In the genomic region with DNA sequence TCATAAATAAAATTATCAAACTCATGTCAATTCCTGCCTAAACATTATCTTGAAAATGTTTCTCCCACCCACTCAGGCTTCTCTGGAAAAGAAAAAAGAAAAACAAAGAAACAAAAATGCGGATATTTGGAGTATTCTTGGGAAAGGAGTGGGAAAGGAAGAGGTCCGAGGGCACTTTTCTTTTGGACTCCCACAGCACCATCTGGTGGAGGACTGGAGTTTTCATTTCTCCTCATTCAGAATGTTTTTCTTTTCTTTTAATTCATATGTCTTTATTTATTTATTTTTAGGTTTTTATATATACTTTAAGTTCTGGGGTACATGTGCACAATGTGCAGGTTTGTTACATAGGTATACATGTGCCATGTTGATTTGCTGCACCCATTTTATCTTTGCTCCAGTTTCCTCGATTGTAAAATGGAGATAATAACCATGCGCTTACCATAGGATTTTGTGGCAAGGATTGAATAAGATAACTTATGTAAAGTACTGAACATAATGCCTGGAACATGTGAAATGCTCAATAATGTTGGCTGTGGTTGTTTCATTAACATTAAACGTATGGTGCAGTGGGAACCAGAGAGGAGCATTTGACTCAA, we compare ENCODE assay signal across 8 cellular contexts. TPM values are rescaled to one million over a fixed set of nuclear protein-coding genes. Genes with fewer than 3 reads are reported as not detected.
DNase-seq lines count a peak whose midpoint lies in the region; ATAC-seq, FAIRE-seq and TF ChIP-seq lines count a peak whose summit lies in the region.

No MANE protein-coding gene starts in this region.

- no peak overlapping the region for H4K8ac ChIP-seq in H9 (replicated peaks; ENCODE audit: insufficient read length, low read depth, low read length)

- no CpG with 5 or more reads among the region's 5 CpGs for WGBS in H9 (ENCODE audit: extremely low coverage, insufficient read length, low lambda C conversion rate)

- no peak overlapping the region for H4K5ac ChIP-seq in H9 (ENCODE audit: insufficient read length, low read depth, low read length)

- H3K23ac ChIP-seq in H9 (ENCODE audit: insufficient read length, low read depth, low read length): no peak overlapping the region

- no peak overlapping the region for H3K4ac ChIP-seq in H9 (ENCODE audit: low read depth, low read length)

- H3K36me3 Mint-ChIP-seq in H9 (ENCODE audit: insufficient read depth in 1 of 3, low read depth in 3 of 3) (peaks cover 0 to 4% (median 0%) of the 10 kb centered on the region in 3 experiments; a peak in 3 of 7 replicates), astrocyte (ENCODE audit: low read depth, unreplicated experiment) (no peaks in the 10 kb centered on the region)

- H3K4me3 ChIP-seq in AG10803 (ENCODE audit: low read length) (no peak overlapping the region), astrocyte (ENCODE audit: insufficient read depth, low read depth, low read length) (no peak overlapping the region)

- H3K18ac ChIP-seq in H9 (ENCODE audit: insufficient read length, low read depth, low read length): no peak overlapping the region

- peak; percentile 53 for TF ChIP-seq CTCF in AG10803 (conservative IDR thresholded peaks at IDR 0.05; ENCODE audit: low read length)
- peak; percentile 88 for TF ChIP-seq CTCF in H9 (conservative IDR thresholded peaks at IDR 0.05)
- TF ChIP-seq CTCF in astrocyte (IDR thresholded peaks at IDR 0.05; ENCODE audit: insufficient read depth, low read depth, low read length): peak; percentile 23

- H3K9ac ChIP-seq in H9 (ENCODE audit: extremely low read depth, insufficient read length, low read length): no peak overlapping the region
- H3K9ac ChIP-seq in astrocyte (ENCODE audit: low read length): no peak overlapping the region

- H3K27me3 Mint-ChIP-seq in H9 (ENCODE audit: low read depth) (no peaks in the 10 kb centered on the region; the same call in 1 of the 2 replicates), astrocyte (ENCODE audit: low read depth, unreplicated experiment) (no peaks in the 10 kb centered on the region)

- H3K27ac Mint-ChIP-seq in H9: no peak overlapping the region
- no peak overlapping the region for H3K27ac Mint-ChIP-seq in astrocyte (ENCODE audit: unreplicated experiment)

- H4K91ac ChIP-seq in H9 (ENCODE audit: insufficient read length, low read depth, low read length): no peak overlapping the region

- DNase-seq in AG10803 (ENCODE audit: low read depth) (peak; percentile 8), H9 (peak; percentile 33), astrocyte (ENCODE audit: low read depth) (no peak), left lobe of liver (ENCODE audit: low spot score) (no peak), activated gamma-delta T cell treated with Interleukin-2 at 50 U/mL for 16 hours (no peak)

- peak; percentile 51 for ATAC-seq in left lobe of liver
- ATAC-seq in GM18520 (IDR thresholded peaks at IDR 0.05; ENCODE audit: unreplicated experiment): no peak
- ATAC-seq in GM21737 (IDR thresholded peaks at IDR 0.05; ENCODE audit: unreplicated experiment): no peak
- no peak for ATAC-seq in HG03135 (IDR thresholded peaks at IDR 0.05; ENCODE audit: unreplicated experiment)

- H3K27ac ChIP-seq in H9 (ENCODE audit: insufficient read length, low read depth, low read length) (no peak overlapping the region), astrocyte (ENCODE audit: low read depth, low read length) (no peak overlapping the region)

- H2AFZ ChIP-seq in H9 (ENCODE audit: low read length): no peak overlapping the region
- H2AFZ ChIP-seq in astrocyte (ENCODE audit: low read depth, low read length): no peak overlapping the region

- H3K9me3 ChIP-seq in H9 (ENCODE audit: control insufficient read depth, low read depth, low read length) (no peaks in the 10 kb centered on the region), astrocyte (ENCODE audit: insufficient read depth, low read depth, low read length) (no peaks in the 10 kb centered on the region)

- no peak overlapping the region for H3K14ac ChIP-seq in H9 (ENCODE audit: insufficient read depth, low read length)

- H2BK5ac ChIP-seq in H9 (ENCODE audit: insufficient read length, low read length): no peak overlapping the region

- no peak overlapping the region for H3T11ph ChIP-seq in H9 (ENCODE audit: low read length)

- H3K4me1 ChIP-seq in H9 (ENCODE audit: insufficient read depth, low read length) (no peaks in the 10 kb centered on the region), astrocyte (ENCODE audit: insufficient read depth, low read length) (no peaks in the 10 kb centered on the region)

- H4K20me1 ChIP-seq in H9 (ENCODE audit: control insufficient read depth, insufficient read depth, insufficient read length) (no peaks in the 10 kb centered on the region), astrocyte (ENCODE audit: insufficient read depth, low read length) (no peaks in the 10 kb centered on the region)

- H3K79me2 ChIP-seq in H9 (ENCODE audit: insufficient read depth, low read length) (no peaks in the 10 kb centered on the region), astrocyte (ENCODE audit: insufficient read depth, low read length) (no peaks in the 10 kb centered on the region)

- FAIRE-seq in astrocyte (lab: Jason Lieb, UNC): peak; percentile 34

- H2BK120ac ChIP-seq in H9 (ENCODE audit: low read depth, low read length, poor library complexity, severe bottlenecking): no peak overlapping the region

- no peaks in the 10 kb centered on the region for H3K27me3 ChIP-seq in H9 (ENCODE audit: insufficient read depth, low read length)
- no peaks in the 10 kb centered on the region for H3K27me3 ChIP-seq in astrocyte (ENCODE audit: insufficient read depth, low read length)

- H3K4me3 Mint-ChIP-seq in H9 (no peak overlapping the region), astrocyte (ENCODE audit: unreplicated experiment) (no peak overlapping the region)

- H2BK20ac ChIP-seq in H9 (ENCODE audit: low read depth, low read length, poor library complexity, severe bottlenecking): no peak overlapping the region

- no peaks in the 10 kb centered on the region for H3K23me2 ChIP-seq in H9 (ENCODE audit: insufficient read length, low read depth, low read length, poor library complexity, severe bottlenecking)

- no peak overlapping the region for H2BK12ac ChIP-seq in H9 (ENCODE audit: insufficient read length, low read depth, low read length)

- peaks cover 3 to 6% of the 10 kb centered on the region in 2 experiments; a peak in 2 of 4 replicates for H3K4me1 Mint-ChIP-seq in H9
- H3K4me1 Mint-ChIP-seq in astrocyte (ENCODE audit: low read depth, unreplicated experiment): no peaks in the 10 kb centered on the region

- no peak overlapping the region for H3K56ac ChIP-seq in H9 (ENCODE audit: insufficient read length, low read depth, low read length)

- H3K4me2 ChIP-seq in H9 (ENCODE audit: insufficient read depth, insufficient read length, low read length) (no peak overlapping the region), astrocyte (ENCODE audit: low read length) (no peak overlapping the region)

- H3K9me3 Mint-ChIP-seq in H9 (no peaks in the 10 kb centered on the region; a peak in 1 of 5 replicates), astrocyte (ENCODE audit: unreplicated experiment) (no peaks in the 10 kb centered on the region)

- no peaks in the 10 kb centered on the region for H3K36me3 ChIP-seq in astrocyte (ENCODE audit: insufficient read depth, low read length)

- no peak overlapping the region for H2AK5ac ChIP-seq in H9 (ENCODE audit: insufficient read length, low read length)

- no peaks in the 10 kb centered on the region for H3K79me1 ChIP-seq in H9 (ENCODE audit: insufficient read depth, low read depth, low read length, poor library complexity, severe bottlenecking)

- H2BK15ac ChIP-seq in H9 (ENCODE audit: low read depth, low read length): no peak overlapping the region

RNA-seq across cellular contexts. Expression of a gene that starts 8.0 kb away (rescaled TPM):
- total RNA-seq in H9 (2021) (3.6 and 3.7 TPM in 2 replicates), astrocyte (0.46 and 1.3 TPM in 2 replicates), left lobe of liver (not detected)

Comparison
In these comparisons a context has a peak if more than half of its experiments do, and no peak if none do; other contexts are left out.
1. DNase-seq: peak in AG10803 (single experiment) and H9 (single experiment); none in astrocyte (single experiment), left lobe of liver (single experiment) and activated gamma-delta T cell treated with Interleukin-2 at 50 U/mL for 16 hours (single experiment).
2. CTCF ChIP-seq: peak in every context shown above with its lines; median percentile 88 in H9; 53 in AG10803; 23 in astrocyte.